In genomic region chr20:17635320-17635673, GRCh38 we compare ENCODE assay signal across 21 cellular contexts. TPM values are rescaled to one million over a fixed set of nuclear protein-coding genes. Genes with fewer than 3 reads are reported as not detected.
DNase-seq lines count a peak whose midpoint lies in the region; ATAC-seq and TF ChIP-seq lines count a peak whose summit lies in the region.
"Had no signal": no experiment of that assay in that cellular context is flagged by ENCODE, and none has a peak within 500 bp of the region (broad histone marks: within the 10 kb centered on the region; RNA-seq: fewer than 3 reads in every experiment).

No MANE protein-coding gene starts in this region.

- H3K4me1 ChIP-seq in heart left ventricle: peaks cover 0 to 57% (median 34%) of the 10 kb centered on the region in 12 donors
- peaks cover 23% of the 10 kb centered on the region for H3K4me1 ChIP-seq in fibroblast of lung (ENCODE audit: control insufficient read depth, extremely low read depth, insufficient read depth, low read length)
- no peaks in the 10 kb centered on the region for H3K4me1 ChIP-seq in aorta (ENCODE audit: control insufficient read depth in 1 of 2, insufficient read depth in 2 of 2, low read length in 2 of 2)
- H3K4me1 ChIP-seq: A549 had no signal

- H3K27me3 Mint-ChIP-seq in type B pancreatic cell: no peaks in the 10 kb centered on the region
- H3K27me3 Mint-ChIP-seq: activated naive CD8-positive, alpha-beta T cell treated with anti-CD3 and anti-CD28 coated beads, Interleukin-2, amount 10 ng/mL, durations not matched to agents 7 days and 5 days; stimulated activated memory B cell treated with anti-CD40 and anti-IgM and Interleukin-4, amounts not matched to agents 10 μg/mL and 1 μg/mL and 100 μg/mL, for 72 hours had no signal

- no peaks in the 10 kb centered on the region for H3K9me3 ChIP-seq in heart left ventricle
- no peaks in the 10 kb centered on the region for H3K9me3 ChIP-seq in fibroblast of lung (ENCODE audit: control insufficient read depth, insufficient read depth, low read depth, low read length)
- no peaks in the 10 kb centered on the region for H3K9me3 ChIP-seq in aorta (ENCODE audit: control insufficient read depth, low read length)
- H3K9me3 ChIP-seq: A549 had no signal

- H3K4me1 Mint-ChIP-seq in type B pancreatic cell (ENCODE audit: unreplicated experiment): peaks cover 11% of the 10 kb centered on the region
- H3K4me1 Mint-ChIP-seq: activated naive CD8-positive, alpha-beta T cell treated with anti-CD3 and anti-CD28 coated beads, Interleukin-2, amount 10 ng/mL, durations not matched to agents 7 days and 5 days had no signal

- no peaks in the 10 kb centered on the region for H3K9me3 Mint-ChIP-seq in type B pancreatic cell
- H3K9me3 Mint-ChIP-seq: activated naive CD8-positive, alpha-beta T cell treated with anti-CD3 and anti-CD28 coated beads, Interleukin-2, amount 10 ng/mL, durations not matched to agents 7 days and 5 days; stimulated activated memory B cell treated with anti-CD40 and anti-IgM and Interleukin-4, amounts not matched to agents 10 μg/mL and 1 μg/mL and 100 μg/mL, for 72 hours had no signal

- TF ChIP-seq CTCF in heart left ventricle (IDR thresholded peaks at IDR 0.05) (no peak), fibroblast of lung (conservative IDR thresholded peaks at IDR 0.05 in 1 of 2, IDR thresholded peaks at IDR 0.05 in 1 of 2; ENCODE audit: low read depth in 1 of 2, low read length in 2 of 2) (no peak), type B pancreatic cell (conservative IDR thresholded peaks at IDR 0.05) (no peak)

- H3K4me3 ChIP-seq in heart left ventricle (no peak overlapping the region), fibroblast of lung (replicated peaks in 1 of 4; ENCODE audit: control extremely low read depth in 1 of 4, insufficient read depth in 1 of 4, low read depth in 3 of 4, low read length in 4 of 4) (no peak overlapping the region), aorta (ENCODE audit: low read length in 2 of 2) (no peak overlapping the region)
- H3K4me3 ChIP-seq: A549 had no signal

- H3K4me2 ChIP-seq in fibroblast of lung (ENCODE audit: extremely low read depth, insufficient read depth, low read length): no peak overlapping the region
- H3K4me2 ChIP-seq: A549 had no signal

- no peak overlapping the region for H3K4me3 Mint-ChIP-seq in type B pancreatic cell
- H3K4me3 Mint-ChIP-seq: activated naive CD8-positive, alpha-beta T cell treated with anti-CD3 and anti-CD28 coated beads, Interleukin-2, amount 10 ng/mL, durations not matched to agents 7 days and 5 days; stimulated activated memory B cell treated with anti-CD40 and anti-IgM and Interleukin-4, amounts not matched to agents 10 μg/mL and 1 μg/mL and 100 μg/mL, for 72 hours had no signal

- H3K27ac Mint-ChIP-seq in type B pancreatic cell: no peak overlapping the region
- H3K27ac Mint-ChIP-seq: activated naive CD8-positive, alpha-beta T cell treated with anti-CD3 and anti-CD28 coated beads, Interleukin-2, amount 10 ng/mL, durations not matched to agents 7 days and 5 days; stimulated activated memory B cell treated with anti-CD40 and anti-IgM and Interleukin-4, amounts not matched to agents 10 μg/mL and 1 μg/mL and 100 μg/mL, for 72 hours had no signal

- no peak overlapping the region for H3K9ac ChIP-seq in fibroblast of lung (ENCODE audit: insufficient read depth, low read length)

- H3K36me3 ChIP-seq in heart left ventricle: peaks cover 0 to 97% (median 72%) of the 10 kb centered on the region in 9 donors
- H3K36me3 ChIP-seq in fibroblast of lung (ENCODE audit: control insufficient read depth, insufficient read depth, low read length): peaks cover 61% of the 10 kb centered on the region
- H3K36me3 ChIP-seq in aorta (ENCODE audit: control insufficient read depth in 1 of 2, insufficient read depth in 2 of 2, low read length in 1 of 2): peaks cover 0 to 2% of the 10 kb centered on the region in 2 donors

- no peak for TF ChIP-seq POLR2A in heart left ventricle (IDR thresholded peaks at IDR 0.05)

- H3K27ac ChIP-seq in heart left ventricle (peak overlapping the region in 8 of 12 donors; percentile 6 to 78 (median 46)), fibroblast of lung (ENCODE audit: insufficient read depth, low read length) (peak overlapping the region; percentile 6), aorta (ENCODE audit: low read depth in 1 of 2, low read length in 2 of 2) (no peak overlapping the region)
- H3K27ac ChIP-seq: A549, C4-2B had no signal

- 77 to 84% (median 83%) methylated on average over 11 to 13 of the region's 13 CpGs for WGBS in heart left ventricle, 4 donors
- WGBS in aorta, 2 donors: 25 to 29% methylated on average over 13 of the region's 13 CpGs

- no peaks in the 10 kb centered on the region for H3K27me3 ChIP-seq in heart left ventricle
- no peaks in the 10 kb centered on the region for H3K27me3 ChIP-seq in fibroblast of lung (ENCODE audit: control insufficient read depth, insufficient read depth, low read length)
- no peaks in the 10 kb centered on the region for H3K27me3 ChIP-seq in aorta (ENCODE audit: control insufficient read depth in 1 of 2, insufficient read depth in 2 of 2, low read length in 1 of 2)

- intact Hi-C loops in heart left ventricle (cut with DNase I): no loop called here
- intact Hi-C loops in Right ventricle myocardium inferior (cut with DNase I): no loop called here
- intact Hi-C loops in sciatic nerve (cut with DNase I): no loop called here
- intact Hi-C loops in aorta (cut with DNase I): no loop called here

- H3K36me3 Mint-ChIP-seq in type B pancreatic cell: peaks cover 12% of the 10 kb centered on the region

- DNase-seq in heart left ventricle: no peak
- DNase-seq in Right ventricle myocardium inferior (ENCODE audit: missing footprints): no peak
- DNase-seq in fibroblast of lung (ENCODE audit: low read depth in 2 of 2): no peak
- DNase-seq in sciatic nerve (ENCODE audit: low spot score): no peak
- DNase-seq in aorta: peak in 1 of 2 donors; percentile 53
- no peak for DNase-seq in 8988T
- no peak for DNase-seq in amniotic stem cell (lab: John Stamatoyannopoulos, UW)
- no peak for DNase-seq in type B pancreatic cell (ENCODE audit: extremely low spot score, unreplicated experiment)
- DNase-seq: activated CD8-positive, alpha-beta memory T cell treated with anti-CD3 and anti-CD28 coated beads for 24 hours; activated naive CD8-positive, alpha-beta T cell treated with anti-CD3 and anti-CD28 coated beads, Interleukin-2, amount 10 ng/mL, durations not matched to agents 7 days and 5 days; central memory CD4-positive, alpha-beta T cell; DMS 273 treated with DMSO at 0.1 percent for 48 hours; effector CD4-positive, alpha-beta T cell; HCEC 1CT; NCI-H187; NCI-H226 had no signal

- peaks cover 35% of the 10 kb centered on the region for H3K79me2 ChIP-seq in fibroblast of lung (ENCODE audit: control insufficient read depth, insufficient read depth, low read length)

- no peak overlapping the region for H2AFZ ChIP-seq in fibroblast of lung (ENCODE audit: low read length)

- H4K20me1 ChIP-seq in fibroblast of lung (ENCODE audit: control insufficient read depth, extremely low read depth, insufficient read depth, low read length): peaks cover 4% of the 10 kb centered on the region

- ATAC-seq in heart left ventricle: no peak
- no peak for ATAC-seq in Right ventricle myocardium inferior
- peak; percentile 9 for ATAC-seq in sciatic nerve
- ATAC-seq in aorta (ENCODE audit: low FRiP score): peak; percentile 15
- ATAC-seq: A549, esophagus mucosa, SK-N-SH treated with all-trans-retinoic acid at 6 μM for 48 hours had no signal

RNA-seq across cellular contexts. Expression of gene RRBP1, which starts 46.7 kb away (rescaled TPM):
- 10 to 100 TPM; 27.9 to 91.3 (median 40.0) TPM for total RNA-seq in heart left ventricle
- polyA plus RNA-seq in heart left ventricle: 10 to 100 TPM; 24.9 to 53.8 TPM
- total RNA-seq in Right ventricle myocardium inferior: 38.5 TPM
- 143 and 233 TPM in 2 replicates for total RNA-seq in fibroblast of lung
- polyA plus RNA-seq in fibroblast of lung: 169 and 191 TPM in 2 replicates
- 307 and 325 TPM in 2 replicates for polyA plus RNA-seq in fibroblast of lung (2012)
- polyA minus RNA-seq in fibroblast of lung (ENCODE audit: low replicate concordance): 161 and 174 TPM in 2 replicates
- total RNA-seq in sciatic nerve: 163 TPM
- total RNA-seq in aorta: 100 to 1,000 TPM; 165 to 178 TPM
- polyA plus RNA-seq in aorta: 10 to 100 TPM; 19.3 to 78.6 TPM
- total RNA-seq in type B pancreatic cell (ENCODE audit: low replicate concordance): 161 and 230 TPM in 2 replicates

Comparison
In these comparisons a context has a peak if more than half of its experiments do, and no peak if none do; other contexts are left out.
1. ATAC-seq: peak in sciatic nerve (single experiment) and aorta (single experiment); none in heart left ventricle (0 of 4) and Right ventricle myocardium inferior (single experiment).
2. H3K27ac ChIP-seq: peak in heart left ventricle (8 of 12) and fibroblast of lung (single experiment); none in aorta (0 of 2).